Comparison of ENCODE assay signal across 14 cellular contexts in the genomic region with DNA sequence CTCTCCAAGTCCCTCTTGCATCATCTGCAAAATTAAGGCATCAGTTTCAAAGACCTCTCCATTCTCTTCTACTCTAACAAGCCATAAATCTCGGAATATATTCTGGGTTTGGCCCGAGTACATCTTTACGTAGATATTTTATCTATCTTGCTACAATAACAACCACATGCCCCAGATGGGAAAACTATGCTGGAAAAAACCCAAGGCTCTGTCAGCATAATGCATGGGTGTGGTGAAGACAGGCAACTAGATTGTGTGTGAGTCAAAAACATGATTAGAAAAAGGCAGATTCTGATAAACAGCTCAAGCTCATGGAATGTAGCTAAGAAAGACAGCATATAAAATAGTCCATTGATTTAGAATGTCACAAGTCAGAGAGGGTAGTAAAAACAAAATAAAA.
DNase-seq lines count a peak whose midpoint lies in the region; ATAC-seq, FAIRE-seq and TF ChIP-seq lines count a peak whose summit lies in the region.
"Had no signal": no experiment of that assay in that cellular context is flagged by ENCODE, and none has a peak within 500 bp of the region (broad histone marks: within the 10 kb centered on the region; RNA-seq: fewer than 3 reads in every experiment).

No MANE protein-coding gene starts in this region.

- ATAC-seq in HG03095 (IDR thresholded peaks at IDR 0.05; ENCODE audit: unreplicated experiment): no peak

- in situ Hi-C loops in brain microvascular endothelial cell (cut with HindIII; ENCODE audit: low pct_ligation_motif_present, low sequenced_read_pairs): no loop called here

- no peak for TF ChIP-seq CTCF in brain microvascular endothelial cell (IDR thresholded peaks at IDR 0.05; ENCODE audit: low read depth, low read length, missing control alignments)
- TF ChIP-seq CTCF in uterus (IDR thresholded peaks at IDR 0.05): no peak

- H3K4me1 ChIP-seq in uterus: no peaks in the 10 kb centered on the region

- intact Hi-C loops in uterus (cut with DNase I; ENCODE audit: low total_unique reads): no loop called here

- TF ChIP-seq POLR2A in uterus (IDR thresholded peaks at IDR 0.05): no peak

- no peaks in the 10 kb centered on the region for H3K36me3 ChIP-seq in brain microvascular endothelial cell (replicated peaks)
- H3K36me3 ChIP-seq in uterus: no peaks in the 10 kb centered on the region
- H3K36me3 ChIP-seq: BLaER1 treated with 17β-estradiol and CSF1 and Interleukin-3, amounts not matched to agents 10 nM and 100 nM had no signal

- peak; percentile 4 for FAIRE-seq in HTR-8/SVneo (lab: Jason Lieb, UNC)

- H3K4me3 ChIP-seq in brain microvascular endothelial cell (ENCODE audit: low read depth, low read length) (no peak overlapping the region), uterus (no peak overlapping the region)
- H3K4me3 ChIP-seq: BLaER1 treated with 17β-estradiol and CSF1 and Interleukin-3, amounts not matched to agents 10 nM and 100 nM had no signal

- H3K9me3 ChIP-seq in uterus: no peaks in the 10 kb centered on the region

- no peak overlapping the region for H3K27ac ChIP-seq in brain microvascular endothelial cell
- no peak overlapping the region for H3K27ac ChIP-seq in uterus
- H3K27ac ChIP-seq: BLaER1 treated with 17β-estradiol and CSF1 and Interleukin-3, amounts not matched to agents 10 nM and 100 nM had no signal

- H3K27me3 ChIP-seq in brain microvascular endothelial cell (replicated peaks) (no peaks in the 10 kb centered on the region), uterus (no peaks in the 10 kb centered on the region)
- H3K27me3 ChIP-seq: BLaER1 treated with 17β-estradiol and CSF1 and Interleukin-3, amounts not matched to agents 10 nM and 100 nM had no signal

- DNase-seq in AG08396 (ENCODE audit: low spot score) (peak; percentile 38), HTR-8/SVneo (ENCODE audit: insufficient read length, low spot score) (peak; percentile 49), brain microvascular endothelial cell (peak; percentile 92), hepatic stellate cell (ENCODE audit: low spot score) (peak; percentile 42), uterus (no peak), NCI-H1417 treated with DMSO at 0.1 percent for 48 hours (lab: John Stamatoyannopoulos, UW) (no peak)
- DNase-seq in stimulated activated CD4-positive, alpha-beta T cell treated with anti-CD3 and anti-CD28 coated beads, Interleukin-1b, Interleukin-23, amount 100 ng/mL, for 48 hours: no peak
- DNase-seq: activated CD8-positive, alpha-beta memory T cell treated with anti-CD3 and anti-CD28 coated beads, Interleukin-2, amount 50 U/mL, for 4 hours; hippocampal formation; NCI-H526; SHP77 treated with DMSO at 0.1 percent for 48 hours; stimulated activated CD8-positive, alpha-beta memory T cell treated with anti-CD3 and anti-CD28 coated beads, Interleukin-4, amount 100 ng/mL, for 48 hours had no signal

Comparison
In these comparisons a context has a peak if more than half of its experiments do, and no peak if none do; other contexts are left out.
1. DNase-seq: peak in AG08396 (single experiment), HTR-8/SVneo (single experiment), brain microvascular endothelial cell (single experiment) and hepatic stellate cell (single experiment); none in uterus (0 of 2), NCI-H1417 treated with DMSO at 0.1 percent for 48 hours (single experiment) and stimulated activated CD4-positive, alpha-beta T cell treated with anti-CD3 and anti-CD28 coated beads, Interleukin-1b, Interleukin-23, amount 100 ng/mL, for 48 hours (single experiment).